33 cellular contexts compared by ENCODE assay signal in the genomic region with DNA sequence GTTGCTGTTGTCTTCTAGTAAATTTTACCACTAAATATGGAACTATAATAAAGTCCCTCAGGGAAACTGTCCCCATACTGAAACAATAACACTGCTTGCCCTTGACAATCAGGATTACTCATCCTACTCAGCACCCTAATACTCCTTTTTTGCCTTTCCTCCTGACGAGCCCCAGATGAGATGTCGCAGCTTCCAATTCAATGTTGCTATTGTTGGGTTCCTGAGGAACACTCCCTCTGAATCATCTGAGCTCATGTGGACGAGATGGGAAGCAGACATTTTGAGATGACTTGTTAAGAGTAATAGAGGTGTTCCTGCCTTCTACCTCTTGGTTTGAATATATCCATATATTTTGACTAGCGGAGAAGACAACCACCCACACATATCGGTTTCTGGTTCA.
"Had no signal": no experiment of that assay in that cellular context is flagged by ENCODE, and none has a peak within 500 bp of the region (broad histone marks: within the 10 kb centered on the region; RNA-seq: fewer than 3 reads in every experiment).

No MANE protein-coding gene starts in this region.

- H3K9me3 ChIP-seq: esophagus muscularis mucosa, gastroesophageal sphincter had no signal

- ATAC-seq: activated CD4-positive, CD25-positive, alpha-beta regulatory T cell treated with anti-CD3 and anti-CD28 coated beads, Interleukin-2, amount 50 U/mL, for 24 hours; activated naive CD4-positive, alpha-beta T cell treated with anti-CD3 and anti-CD28 coated beads, Interleukin-2, amount 50 U/mL, for 72 hours; activated T-cell treated with anti-CD3 and anti-CD28 coated beads, Interleukin-2, amount 50 U/mL, for 72 hours; gastroesophageal sphincter had no signal

- FAIRE-seq: astrocyte, bronchial epithelial cell had no signal

- H3K27me3 ChIP-seq: brain microvascular endothelial cell, esophagus muscularis mucosa, gastroesophageal sphincter had no signal

- H3K9me3 Mint-ChIP-seq: activated B cell treated with CpG ODN at 0.5 μM for 24 hours; activated CD4-positive, alpha-beta memory T cell treated with anti-CD3 and anti-CD28 coated beads for 36 hours; activated naive CD4-positive, alpha-beta T cell treated with anti-CD3 and anti-CD28 coated beads, Interleukin-2, amount 10 ng/mL, durations not matched to agents 7 days and 5 days; activated naive CD4-positive, alpha-beta T cell treated with anti-CD3 and anti-CD28 coated beads, Interleukin-2, amount 50 U/mL, for 72 hours; activated naive CD8-positive, alpha-beta T cell treated with anti-CD3 and anti-CD28 coated beads, Interleukin-2, amount 10 ng/mL, durations not matched to agents 7 days and 5 days; activated T-cell treated with anti-CD3 and anti-CD28 coated beads, Interleukin-2, amount 50 U/mL, for 24 hours; central memory CD8-positive, alpha-beta T cell; dendritic cell treated with granulocyte-macrophage colony-stimulating factor and Interleukin-4, amounts not matched to agents 40 ng/mL and 50 ng/mL, for 4 days; endodermal cell; T-helper 2 cell treated with Interferon-gamma antibody and Interleukin-4, amounts not matched to agents 5 μg/mL and 100 μg/mL, for 36 hours had no signal

- H3K27me3 Mint-ChIP-seq: activated B cell treated with CpG ODN at 0.5 μM for 24 hours; activated CD4-positive, alpha-beta memory T cell treated with anti-CD3 and anti-CD28 coated beads for 36 hours; activated naive CD4-positive, alpha-beta T cell treated with anti-CD3 and anti-CD28 coated beads, Interleukin-2, amount 10 ng/mL, durations not matched to agents 7 days and 5 days; activated T-cell treated with anti-CD3 and anti-CD28 coated beads, Interleukin-2, amount 50 U/mL, for 24 hours; dendritic cell treated with granulocyte-macrophage colony-stimulating factor and Interleukin-4, amounts not matched to agents 40 ng/mL and 50 ng/mL, for 4 days had no signal

- H3K27ac ChIP-seq: brain microvascular endothelial cell, coronary artery, dorsolateral prefrontal cortex, esophagus muscularis mucosa, gastroesophageal sphincter, WERI-Rb-1 had no signal

- H3K4me3 ChIP-seq: coronary artery, dorsolateral prefrontal cortex, esophagus muscularis mucosa, gastroesophageal sphincter had no signal

- H3K4me1 Mint-ChIP-seq: activated naive CD4-positive, alpha-beta T cell treated with anti-CD3 and anti-CD28 coated beads, Interleukin-2, amount 10 ng/mL, durations not matched to agents 7 days and 5 days; activated naive CD8-positive, alpha-beta T cell treated with anti-CD3 and anti-CD28 coated beads, Interleukin-2, amount 10 ng/mL, durations not matched to agents 7 days and 5 days; central memory CD8-positive, alpha-beta T cell; endodermal cell had no signal

- H3K4me3 Mint-ChIP-seq: activated B cell treated with CpG ODN at 0.5 μM for 24 hours; activated CD4-positive, alpha-beta memory T cell treated with anti-CD3 and anti-CD28 coated beads for 36 hours; activated naive CD4-positive, alpha-beta T cell treated with anti-CD3 and anti-CD28 coated beads, Interleukin-2, amount 10 ng/mL, durations not matched to agents 7 days and 5 days; activated naive CD8-positive, alpha-beta T cell treated with anti-CD3 and anti-CD28 coated beads, Interleukin-2, amount 10 ng/mL, durations not matched to agents 7 days and 5 days; activated T-cell treated with anti-CD3 and anti-CD28 coated beads, Interleukin-2, amount 50 U/mL, for 24 hours; activated T-cell treated with anti-CD3 and anti-CD28 coated beads, Interleukin-2, amount 50 U/mL, for 72 hours; central memory CD8-positive, alpha-beta T cell; dendritic cell treated with granulocyte-macrophage colony-stimulating factor and Interleukin-4, amounts not matched to agents 40 ng/mL and 50 ng/mL, for 4 days; endodermal cell; T-helper 2 cell treated with Interferon-gamma antibody and Interleukin-4, amounts not matched to agents 5 μg/mL and 100 μg/mL, for 36 hours had no signal

- H3K36me3 ChIP-seq: brain microvascular endothelial cell, esophagus muscularis mucosa, gastroesophageal sphincter, WERI-Rb-1 had no signal

- DNase-seq: activated B cell treated with CpG ODN at 0.5 μM for 24 hours; activated CD4-positive, alpha-beta memory T cell treated with anti-CD3 and anti-CD28 coated beads for 36 hours; activated CD4-positive, alpha-beta T cell treated with anti-CD3 and anti-CD28 coated beads for 48 hours; activated CD4-positive, alpha-beta T cell treated with anti-CD3 and anti-CD28 coated beads, Interleukin-2, amount 50 U/mL, for 1 hour; activated CD8-positive, alpha-beta memory T cell treated with anti-CD3 and anti-CD28 coated beads, Interleukin-2, amount 50 U/mL, for 48 hours; activated gamma-delta T cell; activated naive CD4-positive, alpha-beta T cell; activated naive CD4-positive, alpha-beta T cell treated with anti-CD3 and anti-CD28 coated beads, Interleukin-2, amount 10 ng/mL, durations not matched to agents 7 days and 5 days; activated naive CD8-positive, alpha-beta T cell treated with anti-CD3 and anti-CD28 coated beads, Interleukin-2, amount 10 ng/mL, durations not matched to agents 7 days and 5 days; activated T-cell treated with anti-CD3 and anti-CD28 coated beads for 4 hours; activated T-cell treated with anti-CD3 and anti-CD28 coated beads, Interleukin-2, amount 50 U/mL, for 24 hours; activated T-cell treated with anti-CD3 and anti-CD28 coated beads, Interleukin-2, amount 50 U/mL, for 72 hours; amniotic stem cell; anterior cingulate cortex; brain microvascular endothelial cell; dorsolateral prefrontal cortex; effector memory CD4-positive, alpha-beta T cell; endodermal cell; foreskin melanocyte; head of caudate nucleus; hippocampal formation; T1000; WERI-Rb-1 had no signal

- H3K4me1 ChIP-seq: esophagus muscularis mucosa, gastroesophageal sphincter had no signal

- H3K27ac Mint-ChIP-seq: activated B cell treated with CpG ODN at 0.5 μM for 24 hours; activated CD4-positive, alpha-beta memory T cell treated with anti-CD3 and anti-CD28 coated beads for 36 hours; activated naive CD4-positive, alpha-beta T cell treated with anti-CD3 and anti-CD28 coated beads, Interleukin-2, amount 10 ng/mL, durations not matched to agents 7 days and 5 days; activated naive CD4-positive, alpha-beta T cell treated with anti-CD3 and anti-CD28 coated beads, Interleukin-2, amount 50 U/mL, for 72 hours; activated naive CD8-positive, alpha-beta T cell treated with anti-CD3 and anti-CD28 coated beads, Interleukin-2, amount 10 ng/mL, durations not matched to agents 7 days and 5 days; activated T-cell treated with anti-CD3 and anti-CD28 coated beads, Interleukin-2, amount 50 U/mL, for 24 hours; activated T-cell treated with anti-CD3 and anti-CD28 coated beads, Interleukin-2, amount 50 U/mL, for 72 hours; dendritic cell treated with granulocyte-macrophage colony-stimulating factor and Interleukin-4, amounts not matched to agents 40 ng/mL and 50 ng/mL, for 4 days; endodermal cell; T-helper 2 cell treated with Interferon-gamma antibody and Interleukin-4, amounts not matched to agents 5 μg/mL and 100 μg/mL, for 36 hours had no signal

- H3K36me3 Mint-ChIP-seq: activated CD4-positive, alpha-beta memory T cell treated with anti-CD3 and anti-CD28 coated beads for 36 hours; activated naive CD4-positive, alpha-beta T cell treated with anti-CD3 and anti-CD28 coated beads, Interleukin-2, amount 10 ng/mL, durations not matched to agents 7 days and 5 days; activated naive CD4-positive, alpha-beta T cell treated with anti-CD3 and anti-CD28 coated beads, Interleukin-2, amount 50 U/mL, for 72 hours; activated naive CD8-positive, alpha-beta T cell treated with anti-CD3 and anti-CD28 coated beads, Interleukin-2, amount 10 ng/mL, durations not matched to agents 7 days and 5 days had no signal
